Comparison of ENCODE assay signal across 8 cellular contexts in genomic region chr20:3786665-3787639, GRCh38. TPM values are rescaled to one million over a fixed set of nuclear protein-coding genes. Genes with fewer than 3 reads are reported as not detected.
DNase-seq lines count a peak whose midpoint lies in the region; ATAC-seq and TF ChIP-seq lines count a peak whose summit lies in the region.

A gene with protein sequence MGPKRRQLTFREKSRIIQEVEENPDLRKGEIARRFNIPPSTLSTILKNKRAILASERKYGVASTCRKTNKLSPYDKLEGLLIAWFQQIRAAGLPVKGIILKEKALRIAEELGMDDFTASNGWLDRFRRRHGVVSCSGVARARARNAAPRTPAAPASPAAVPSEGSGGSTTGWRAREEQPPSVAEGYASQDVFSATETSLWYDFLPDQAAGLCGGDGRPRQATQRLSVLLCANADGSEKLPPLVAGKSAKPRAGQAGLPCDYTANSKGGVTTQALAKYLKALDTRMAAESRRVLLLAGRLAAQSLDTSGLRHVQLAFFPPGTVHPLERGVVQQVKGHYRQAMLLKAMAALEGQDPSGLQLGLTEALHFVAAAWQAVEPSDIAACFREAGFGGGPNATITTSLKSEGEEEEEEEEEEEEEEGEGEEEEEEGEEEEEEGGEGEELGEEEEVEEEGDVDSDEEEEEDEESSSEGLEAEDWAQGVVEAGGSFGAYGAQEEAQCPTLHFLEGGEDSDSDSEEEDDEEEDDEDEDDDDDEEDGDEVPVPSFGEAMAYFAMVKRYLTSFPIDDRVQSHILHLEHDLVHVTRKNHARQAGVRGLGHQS (minus strand): TSS chr20:3786740. CDS start chr20:3786483, 257 bp downstream.

- H3K9me3 Mint-ChIP-seq in nephron progenitor cell = no peaks in the 10 kb centered on the region
- H3K9me3 Mint-ChIP-seq in stimulated activated naive CD8-positive, alpha-beta T cell treated with anti-CD3 and anti-CD28 coated beads, Interleukin-15, amount 100 ng/mL, for 72 hours = no peaks in the 10 kb centered on the region

- peak within 1 kb of the TSS; percentile 63 for H3K27ac ChIP-seq in KOPT-K1 (ENCODE audit: low read depth, low read length, poor library complexity, severe bottlenecking)

- H3K4me1 Mint-ChIP-seq in nephron progenitor cell = peaks cover 24% of the 10 kb centered on the region
- H3K4me1 Mint-ChIP-seq in stimulated activated naive CD8-positive, alpha-beta T cell treated with anti-CD3 and anti-CD28 coated beads, Interleukin-15, amount 100 ng/mL, for 72 hours = peaks cover 54% of the 10 kb centered on the region

- peak; percentile 63 for TF ChIP-seq CTCF in nephron progenitor cell (IDR thresholded peaks at IDR 0.05)

- DNase-seq in DMS79 treated with DMSO at 0.1 percent for 48 hours (lab: John Stamatoyannopoulos, UW) (peak; percentile 53), RPMI7951 (ENCODE audit: low read depth) (peak; percentile 89), fibroblast of the conjunctiva (ENCODE audit: low read depth) (peak; percentile 53), nephron progenitor cell (peak; percentile 97)
- DNase-seq in activated effector memory CD4-positive, alpha-beta T cell treated with Interleukin-2 at 50 U/mL for 16 hours = peak; percentile 89
- peak; percentile 92 to 94 for DNase-seq in stimulated activated naive CD8-positive, alpha-beta T cell treated with anti-CD3 and anti-CD28 coated beads, Interleukin-15, amount 100 ng/mL, for 72 hours

- peaks cover 6% of the 10 kb centered on the region for H3K36me3 Mint-ChIP-seq in nephron progenitor cell (ENCODE audit: low read depth)

- no peak within 1 kb of the TSS for H3K27ac Mint-ChIP-seq in nephron progenitor cell
- peak within 1 kb of the TSS; percentile 54 to 55 for H3K27ac Mint-ChIP-seq in stimulated activated naive CD8-positive, alpha-beta T cell treated with anti-CD3 and anti-CD28 coated beads, Interleukin-15, amount 100 ng/mL, for 72 hours

- H3K27me3 Mint-ChIP-seq in nephron progenitor cell (ENCODE audit: low read depth, poor library complexity) = peaks cover 32% of the 10 kb centered on the region
- no peaks in the 10 kb centered on the region for H3K27me3 Mint-ChIP-seq in stimulated activated naive CD8-positive, alpha-beta T cell treated with anti-CD3 and anti-CD28 coated beads, Interleukin-15, amount 100 ng/mL, for 72 hours

- H3K9me3 ChIP-seq in KOPT-K1 (ENCODE audit: insufficient read depth, low read length, poor library complexity, severe bottlenecking) = no peaks in the 10 kb centered on the region

- H3K36me3 ChIP-seq in KOPT-K1 (ENCODE audit: insufficient read depth, low read length) = peaks cover 17% of the 10 kb centered on the region

- peak within 1 kb of the TSS; percentile 85 for H3K4me3 Mint-ChIP-seq in nephron progenitor cell
- peak within 1 kb of the TSS; percentile 78 to 83 for H3K4me3 Mint-ChIP-seq in stimulated activated naive CD8-positive, alpha-beta T cell treated with anti-CD3 and anti-CD28 coated beads, Interleukin-15, amount 100 ng/mL, for 72 hours

- ATAC-seq in GM21717 (IDR thresholded peaks at IDR 0.05; ENCODE audit: unreplicated experiment) = peak; percentile 66
- ATAC-seq in stimulated activated naive CD8-positive, alpha-beta T cell treated with anti-CD3 and anti-CD28 coated beads, Interleukin-15, amount 100 ng/mL, for 72 hours = peak; percentile 91

RNA-seq across cellular contexts. Expression of the gene that starts here (rescaled TPM):
- total RNA-seq in RPMI7951 (2014; rRNA removed; shearing (Covaris generic)) = 65.2 and 122 TPM in 2 replicates

Comparison
In these comparisons a context has a peak if more than half of its experiments do, and no peak if none do; other contexts are left out.
1. Peak in every context shown above with its lines: DNase-seq, ATAC-seq and H3K27ac ChIP-seq.